11 cellular contexts compared by ENCODE assay signal in genomic region chr14:23055621-23056256, GRCh38. TPM values are rescaled to one million over a fixed set of nuclear protein-coding genes. Genes with fewer than 3 reads are reported as not detected.
DNase-seq lines count a peak whose midpoint lies in the region; ATAC-seq, FAIRE-seq and TF ChIP-seq lines count a peak whose summit lies in the region.
"Had no signal": no experiment of that assay in that cellular context is flagged by ENCODE, and none has a peak within 500 bp of the region (broad histone marks: within the 10 kb centered on the region; RNA-seq: fewer than 3 reads in every experiment).

No MANE protein-coding gene starts in this region.

- no peak for ATAC-seq in naive thymus-derived CD4-positive, alpha-beta T cell
- ATAC-seq in HG02981 (IDR thresholded peaks at IDR 0.05; ENCODE audit: unreplicated experiment) = no peak
- no peak for ATAC-seq in Right ventricle myocardium inferior

- H3K4me1 ChIP-seq in naive thymus-derived CD4-positive, alpha-beta T cell (ENCODE audit: control insufficient read depth in 2 of 2, insufficient read depth in 2 of 2, low read length in 2 of 2) = peaks cover 7 to 9% of the 10 kb centered on the region in 2 donors

- H3K27me3 ChIP-seq in naive thymus-derived CD4-positive, alpha-beta T cell (ENCODE audit: control insufficient read depth in 2 of 2, insufficient read depth in 2 of 2, low read length in 2 of 2) = no peaks in the 10 kb centered on the region

- H3K27me3 Mint-ChIP-seq in naive thymus-derived CD4-positive, alpha-beta T cell = peaks cover 0 to 8% (median 0%) of the 10 kb centered on the region in 5 donors

- no peaks in the 10 kb centered on the region for H3K9me3 Mint-ChIP-seq in naive thymus-derived CD4-positive, alpha-beta T cell

- no peak overlapping the region for H3K4me3 ChIP-seq in naive thymus-derived CD4-positive, alpha-beta T cell (ENCODE audit: low read length)

- intact Hi-C loops in naive thymus-derived CD4-positive, alpha-beta T cell (cut with micrococcal nuclease) = loop anchor here (1.0 to 10.0 kb wide), 4 partner anchors 20 to 231 kb away; partner anchors contain the start of gene MRPL52 (in 1 of the 2)
- intact Hi-C loops in Right ventricle myocardium inferior (cut with DNase I) = loop anchor here (5.0 to 10.0 kb wide), 2 partner anchors 128 to 501 kb away; partner anchors contain the start of gene PRMT5

- peaks cover 3 to 20% (median 3%) of the 10 kb centered on the region in 3 experiments for H3K36me3 ChIP-seq in naive thymus-derived CD4-positive, alpha-beta T cell (ENCODE audit: control insufficient read depth in 2 of 3, insufficient read depth in 3 of 3, low read length in 3 of 3)

- H3K27ac ChIP-seq in C4-2B = peak overlapping the region; percentile 73; the same call in 1 of the 2 replicates
- no peak overlapping the region for H3K27ac ChIP-seq in naive thymus-derived CD4-positive, alpha-beta T cell (ENCODE audit: low read depth, low read length)

- H3K36me3 Mint-ChIP-seq in naive thymus-derived CD4-positive, alpha-beta T cell = peaks cover 0 to 7% (median 3%) of the 10 kb centered on the region in 5 donors

- H3K4me1 Mint-ChIP-seq in naive thymus-derived CD4-positive, alpha-beta T cell = peaks cover 13 to 24% (median 17%) of the 10 kb centered on the region in 7 donors

- FAIRE-seq in H54 (lab: Jason Lieb, UNC) = no peak

- POLR2A ChIA-PET in naive thymus-derived CD4-positive, alpha-beta T cell (lab: Charles Lee) = interaction anchor here (0.6 to 6.5 kb wide), 4 partner anchors 10 to 830 kb away, joined by 3 to 76 read pairs (median 4); partner anchors contain the start of gene AJUBA

- CTCF ChIA-PET in naive thymus-derived CD4-positive, alpha-beta T cell (lab: Charles Lee) = interaction anchor here (0.5 to 12.2 kb wide), 13 partner anchors 15 to 166 kb away, joined by 3 to 264 read pairs (median 4); partner anchors contain the start of gene AJUBA

- H3K9me3 ChIP-seq in naive thymus-derived CD4-positive, alpha-beta T cell (ENCODE audit: control insufficient read depth in 2 of 3, low read length in 3 of 3) = no peaks in the 10 kb centered on the region

- TF ChIP-seq CTCF in C4-2B (conservative IDR thresholded peaks at IDR 0.05) = no peak

- H3K27ac Mint-ChIP-seq in naive thymus-derived CD4-positive, alpha-beta T cell = peak overlapping the region in 5 of 9 donors; percentile 6 to 86 (median 51)

- no peak for TF ChIP-seq POLR2A in H54 (IDR thresholded peaks at IDR 0.05; ENCODE audit: low read depth, low read length)

- DNase-seq in H54 (ENCODE audit: insufficient read length, low spot score) = peak; percentile 40
- peak; percentile 42 for DNase-seq in astrocyte of the hippocampus (ENCODE audit: low read depth, low spot score)
- DNase-seq in naive thymus-derived CD4-positive, alpha-beta T cell = peak in 1 of 9 donors; percentile 19
- DNase-seq in stimulated activated CD4-positive, alpha-beta T cell treated with anti-CD3 and anti-CD28 coated beads, Interleukin-12 subunit alpha, Interleukin-12 subunit beta, amount 100 ng/mL, for 4 hours = no peak
- no peak for DNase-seq in hypothalamus (lab: John Stamatoyannopoulos, UW)
- no peak for DNase-seq in Right ventricle myocardium inferior (ENCODE audit: missing footprints)
- DNase-seq: NCI-H446; stimulated activated naive CD4-positive, alpha-beta T cell treated with Interleukin-2 at 50 U/mL for 16 hours had no signal

- H3K4me3 Mint-ChIP-seq in naive thymus-derived CD4-positive, alpha-beta T cell = peak overlapping the region in 9 of 10 donors; percentile 74 to 90 (median 83)

RNA-seq across cellular contexts. Expression of gene CDH24, which starts 1.6 kb away (rescaled TPM):
- total RNA-seq in naive thymus-derived CD4-positive, alpha-beta T cell = 1 to 10 TPM; 1.5 to 3.7 (median 2.1) TPM
- under 1 TPM; 0.30 to 0.52 TPM for polyA plus RNA-seq in naive thymus-derived CD4-positive, alpha-beta T cell
- 2.5 TPM for total RNA-seq in Right ventricle myocardium inferior

RNA-seq across cellular contexts. Expression of gene PSMB11, which starts 13.7 kb away (rescaled TPM):
- total RNA-seq in naive thymus-derived CD4-positive, alpha-beta T cell = 1 to 10 TPM in 1 of 5 experiments, under 1 TPM in 3, not detected in 1; 0.32 to 1.1 (median 0.66) TPM
- polyA plus RNA-seq in naive thymus-derived CD4-positive, alpha-beta T cell = 1 to 10 TPM in 1 of 2 donors, under 1 TPM in 1; 0.70 to 1.2 TPM
- total RNA-seq in Right ventricle myocardium inferior = not detected
- total RNA-seq: skeletal muscle tissue had no signal

RNA-seq across cellular contexts. Expression of gene PSMB5, which starts 21.0 kb away (rescaled TPM):
- 10 to 100 TPM; 19.2 to 69.1 (median 32.8) TPM for total RNA-seq in naive thymus-derived CD4-positive, alpha-beta T cell
- polyA plus RNA-seq in naive thymus-derived CD4-positive, alpha-beta T cell = 10 to 100 TPM; 53.6 to 74.2 TPM
- total RNA-seq in Right ventricle myocardium inferior = 134 TPM

RNA-seq across cellular contexts. Expression of gene ACIN1, which starts 39.2 kb away (rescaled TPM):
- total RNA-seq in naive thymus-derived CD4-positive, alpha-beta T cell = 100 to 1,000 TPM; 222 to 360 (median 301) TPM
- 10 to 100 TPM in 1 of 2 donors, 1 to 10 TPM in 1; 8.7 to 18.6 TPM for polyA plus RNA-seq in naive thymus-derived CD4-positive, alpha-beta T cell
- 73.9 TPM for total RNA-seq in Right ventricle myocardium inferior

RNA-seq across cellular contexts. Expression of gene C14orf119, which starts 39.6 kb away (rescaled TPM):
- total RNA-seq in naive thymus-derived CD4-positive, alpha-beta T cell = 10 to 100 TPM in 4 of 5 experiments, 1 to 10 TPM in 1; 6.0 to 49.9 (median 43.4) TPM
- polyA plus RNA-seq in naive thymus-derived CD4-positive, alpha-beta T cell = 100 to 1,000 TPM in 1 of 2 donors, 10 to 100 TPM in 1; 80.4 to 169 TPM
- 22.4 TPM for total RNA-seq in Right ventricle myocardium inferior

Comparison
In these comparisons a context has a peak if more than half of its experiments do, and no peak if none do; other contexts are left out.
1. DNase-seq: peak in H54 (single experiment) and astrocyte of the hippocampus (single experiment); none in stimulated activated CD4-positive, alpha-beta T cell treated with anti-CD3 and anti-CD28 coated beads, Interleukin-12 subunit alpha, Interleukin-12 subunit beta, amount 100 ng/mL, for 4 hours (single experiment), hypothalamus (0 of 51) and Right ventricle myocardium inferior (single experiment).